In the genomic region with DNA sequence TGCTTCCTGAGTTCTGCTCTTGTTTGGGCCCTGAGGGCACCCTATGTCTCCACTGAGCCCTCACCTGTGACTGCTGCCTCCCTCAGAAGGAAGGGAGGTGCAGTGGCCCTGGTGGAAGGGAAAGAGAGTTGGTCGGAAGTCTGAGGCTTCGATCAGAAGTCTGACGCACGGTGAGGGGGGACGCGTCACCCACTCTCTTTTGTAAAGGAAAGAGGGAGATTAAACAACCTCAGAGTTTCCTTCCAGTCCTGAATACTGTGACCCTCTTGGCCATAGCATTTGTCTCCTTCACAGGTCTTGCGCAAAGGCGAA, we compare ENCODE assay signal across 9 cellular contexts. TPM values are rescaled to one million over a fixed set of nuclear protein-coding genes. Genes with fewer than 3 reads are reported as not detected.
DNase-seq lines count a peak whose midpoint lies in the region; ATAC-seq and TF ChIP-seq lines count a peak whose summit lies in the region.
"Had no signal": no experiment of that assay in that cellular context is flagged by ENCODE, and none has a peak within 500 bp of the region (broad histone marks: within the 10 kb centered on the region; RNA-seq: fewer than 3 reads in every experiment).

No MANE protein-coding gene starts in this region.

- H3T11ph ChIP-seq in H9 (ENCODE audit: low read length), result no peak overlapping the region

- H4K20me1 ChIP-seq in H9 (ENCODE audit: control insufficient read depth, insufficient read depth, insufficient read length), result no peaks in the 10 kb centered on the region

- no peaks in the 10 kb centered on the region for H3K27me3 ChIP-seq in H9 (ENCODE audit: insufficient read depth, low read length)
- H3K27me3 ChIP-seq in esophagus muscularis mucosa, result no peaks in the 10 kb centered on the region
- H3K27me3 ChIP-seq in HAP-1 (ENCODE audit: low read depth), result no peaks in the 10 kb centered on the region

- no peak overlapping the region for H3K27ac ChIP-seq in H9 (ENCODE audit: insufficient read length, low read depth, low read length)
- peak overlapping the region; percentile 49 to 76 (median 60) for H3K27ac ChIP-seq in esophagus muscularis mucosa (replicated peaks in 1 of 4)

- no peaks in the 10 kb centered on the region for H3K79me1 ChIP-seq in H9 (ENCODE audit: insufficient read depth, low read depth, low read length, poor library complexity, severe bottlenecking)

- H2BK5ac ChIP-seq in H9 (ENCODE audit: insufficient read length, low read length), result no peak overlapping the region

- H4K91ac ChIP-seq in H9 (ENCODE audit: insufficient read length, low read depth, low read length), result no peak overlapping the region

- peaks cover 13% of the 10 kb centered on the region in 2 experiments for H3K4me1 Mint-ChIP-seq in H9

- no peaks in the 10 kb centered on the region for H3K4me1 ChIP-seq in H9 (ENCODE audit: insufficient read depth, low read length)
- peaks cover 61 to 75% (median 72%) of the 10 kb centered on the region in 4 donors for H3K4me1 ChIP-seq in esophagus muscularis mucosa
- H3K4me1 ChIP-seq in HAP-1, result peaks cover 10% of the 10 kb centered on the region; the same call in 1 of the 2 replicates

- no peak overlapping the region for H3K56ac ChIP-seq in H9 (ENCODE audit: insufficient read length, low read depth, low read length)

- no peak overlapping the region for H3K4me3 Mint-ChIP-seq in H9

- H4K5ac ChIP-seq in H9 (ENCODE audit: insufficient read length, low read depth, low read length), result no peak overlapping the region

- no peak overlapping the region for H2BK12ac ChIP-seq in H9 (ENCODE audit: insufficient read length, low read depth, low read length)

- H3K4me2 ChIP-seq in H9 (ENCODE audit: insufficient read depth, insufficient read length, low read length), result no peak overlapping the region

- DNase-seq in H9, result no peak
- DNase-seq in activated T-cell treated with anti-CD3 and anti-CD28 coated beads for 1 hour (ENCODE audit: low read depth), result peak; percentile 41
- DNase-seq in esophagus muscularis mucosa (ENCODE audit: extremely low spot score), result no peak
- DNase-seq in stimulated activated CD4-positive, alpha-beta T cell treated with anti-CD3 and anti-CD28 coated beads, TNF-alpha, amount 100 ng/mL, for 1 hour (ENCODE audit: low read depth in 3 of 3, low spot score in 1 of 3), result peak in 2 of 3 donors; percentile 26 to 33
- DNase-seq in kidney tubule cell (ENCODE audit: low spot score), result no peak
- DNase-seq in HAP-1 (ENCODE audit: low spot score in 2 of 2), result no peak
- DNase-seq in NCI-H2171 (lab: John Stamatoyannopoulos, UW), result no peak
- DNase-seq: NCI-H510A treated with DMSO at 0.1 percent for 48 hours had no signal

- H3K23ac ChIP-seq in H9 (ENCODE audit: insufficient read length, low read depth, low read length), result no peak overlapping the region

- no CpG with 5 or more reads among the region's 8 CpGs for WGBS in H9 (ENCODE audit: extremely low coverage, insufficient read length, low lambda C conversion rate)
- WGBS in esophagus muscularis mucosa, result 73% methylated on average over 8 of the region's 8 CpGs

- no peak for TF ChIP-seq EP300 in esophagus muscularis mucosa (IDR thresholded peaks at IDR 0.05)

- H2BK15ac ChIP-seq in H9 (ENCODE audit: low read depth, low read length), result no peak overlapping the region

- H2BK120ac ChIP-seq in H9 (ENCODE audit: low read depth, low read length, poor library complexity, severe bottlenecking), result no peak overlapping the region

- H2AFZ ChIP-seq in H9 (ENCODE audit: low read length), result no peak overlapping the region

- H3K14ac ChIP-seq in H9 (ENCODE audit: insufficient read depth, low read length), result no peak overlapping the region

- H3K18ac ChIP-seq in H9 (ENCODE audit: insufficient read length, low read depth, low read length), result no peak overlapping the region

- no peak for TF ChIP-seq CTCF in H9 (conservative IDR thresholded peaks at IDR 0.05)
- no peak for TF ChIP-seq CTCF in esophagus muscularis mucosa (IDR thresholded peaks at IDR 0.05)

- peak overlapping the region in 2 of 3 experiments; percentile 76 to 88; a peak in 5 of 7 replicates for H3K27ac Mint-ChIP-seq in H9

- H3K36me3 Mint-ChIP-seq in H9 (ENCODE audit: insufficient read depth in 1 of 3, low read depth in 3 of 3), result peaks cover 3 to 8% (median 8%) of the 10 kb centered on the region in 3 experiments; a peak in 6 of 7 replicates

- no peak overlapping the region for H3K4ac ChIP-seq in H9 (ENCODE audit: low read depth, low read length)

- in situ Hi-C loops in HAP-1 (cut with MboI; ENCODE audit: low sequenced_read_pairs), result no loop called here

- H3K4me3 ChIP-seq in esophagus muscularis mucosa, result no peak overlapping the region
- H3K4me3 ChIP-seq in HAP-1, result no peak overlapping the region

- TF ChIP-seq POLR2A in esophagus muscularis mucosa (IDR thresholded peaks at IDR 0.05; ENCODE audit: low read depth), result no peak

- no peaks in the 10 kb centered on the region for H3K9me3 Mint-ChIP-seq in H9

- H3K9me3 ChIP-seq in H9 (ENCODE audit: control insufficient read depth, low read depth, low read length) (no peaks in the 10 kb centered on the region), esophagus muscularis mucosa (no peaks in the 10 kb centered on the region), HAP-1 (no peaks in the 10 kb centered on the region)

- peaks cover 18 to 34% (median 28%) of the 10 kb centered on the region in 4 donors for H3K36me3 ChIP-seq in esophagus muscularis mucosa
- peaks cover 13% of the 10 kb centered on the region for H3K36me3 ChIP-seq in HAP-1 (replicated peaks)

- intact Hi-C loops in esophagus muscularis mucosa (cut with DNase I), result no loop called here

- no peak overlapping the region for H2AK5ac ChIP-seq in H9 (ENCODE audit: insufficient read length, low read length)

- no peak overlapping the region for H4K8ac ChIP-seq in H9 (replicated peaks; ENCODE audit: insufficient read length, low read depth, low read length)

- H2BK20ac ChIP-seq in H9 (ENCODE audit: low read depth, low read length, poor library complexity, severe bottlenecking), result no peak overlapping the region

- ATAC-seq in GM21717 (IDR thresholded peaks at IDR 0.05; ENCODE audit: unreplicated experiment), result no peak

- H3K79me2 ChIP-seq in H9 (ENCODE audit: insufficient read depth, low read length), result no peaks in the 10 kb centered on the region

- H3K23me2 ChIP-seq in H9 (ENCODE audit: insufficient read length, low read depth, low read length, poor library complexity, severe bottlenecking), result no peaks in the 10 kb centered on the region

- H3K27me3 Mint-ChIP-seq in H9 (ENCODE audit: low read depth), result no peaks in the 10 kb centered on the region

- H3K9ac ChIP-seq in H9 (ENCODE audit: extremely low read depth, insufficient read length, low read length), result no peak overlapping the region

RNA-seq across cellular contexts. Expression of gene TRIM8, which starts 31.4 kb away (rescaled TPM):
- total RNA-seq in H9 (2021) (37.0 and 40.6 TPM in 2 replicates), esophagus muscularis mucosa (100 to 1,000 TPM; 103 to 170 (median 159) TPM)

Comparison
In these comparisons a context has a peak if more than half of its experiments do, and no peak if none do; other contexts are left out.
1. DNase-seq: peak in activated T-cell treated with anti-CD3 and anti-CD28 coated beads for 1 hour (single experiment) and stimulated activated CD4-positive, alpha-beta T cell treated with anti-CD3 and anti-CD28 coated beads, TNF-alpha, amount 100 ng/mL, for 1 hour (2 of 3); none in H9 (single experiment), esophagus muscularis mucosa (single experiment), kidney tubule cell (single experiment), HAP-1 (0 of 2) and NCI-H2171 (single experiment).